8 cellular contexts compared by ENCODE assay signal in genomic region chr4:55948726-55949479, GRCh38. TPM values are rescaled to one million over a fixed set of nuclear protein-coding genes. Genes with fewer than 3 reads are reported as not detected.
DNase-seq lines count a peak whose midpoint lies in the region; ATAC-seq lines count a peak whose summit lies in the region.

Gene CEP135, plus strand, starts transcription at chr4:55948945. Its CDS starts 3,186 bp downstream, at chr4:55952131.

- peaks cover 3% of the 10 kb centered on the region for H3K4me1 ChIP-seq in mesenchymal stem cell (ENCODE audit: control insufficient read depth, insufficient read depth, low read depth, low read length)

- H4K8ac ChIP-seq in mesenchymal stem cell (ENCODE audit: low read length), result peak within 1 kb of the TSS; percentile 100

- H2AK5ac ChIP-seq in mesenchymal stem cell (ENCODE audit: low read length, severe bottlenecking), result no peak within 1 kb of the TSS

- peak within 1 kb of the TSS; percentile 88 to 91 for H3K4me3 Mint-ChIP-seq in effector memory CD8-positive, alpha-beta T cell

- peak within 1 kb of the TSS; percentile 98 for H2BK120ac ChIP-seq in mesenchymal stem cell (ENCODE audit: low read depth, low read length)

- H2BK15ac ChIP-seq in mesenchymal stem cell (ENCODE audit: low read depth, poor library complexity, severe bottlenecking), result peak within 1 kb of the TSS; percentile 93

- H3K23ac ChIP-seq in mesenchymal stem cell (ENCODE audit: low read length in 2 of 2), result peak within 1 kb of the TSS in 1 of 2 experiments; percentile 18

- no peaks in the 10 kb centered on the region for H3K27me3 ChIP-seq in mesenchymal stem cell (ENCODE audit: control insufficient read depth in 1 of 2, insufficient read depth in 1 of 2, low read length in 2 of 2)

- H3K36me3 ChIP-seq in mesenchymal stem cell (ENCODE audit: control insufficient read depth in 1 of 2, insufficient read depth in 2 of 2, low read depth in 1 of 2, low read length in 2 of 2), result peaks cover 0 to 12% of the 10 kb centered on the region in 2 experiments

- H3K79me1 ChIP-seq in mesenchymal stem cell (replicated peaks; ENCODE audit: low read length, poor library complexity, severe bottlenecking), result peaks cover 18% of the 10 kb centered on the region

- 0% methylated on average over 44 of the region's 77 CpGs for WGBS in mesenchymal stem cell

- peak within 1 kb of the TSS; percentile 78 for H3K4me3 ChIP-seq in mesenchymal stem cell (ENCODE audit: insufficient read depth in 1 of 2, low read depth in 1 of 2, low read length in 2 of 2)

- peak within 1 kb of the TSS; percentile 93 for H3K9ac ChIP-seq in mesenchymal stem cell (ENCODE audit: low read length)

- DNase-seq in D341Med (ENCODE audit: low spot score), result peak; percentile 99
- peak; percentile 8 to 94 (median 89) for DNase-seq in HUDEP-2 (lab: John Stamatoyannopoulos, UW; ENCODE audit: unreplicated experiment in 76 of 76)
- peak; percentile 89 for DNase-seq in NOMO-1 treated with DMSO at 0.1 percent for 48 hours (lab: John Stamatoyannopoulos, UW; ENCODE audit: unreplicated experiment)
- peak; percentile 75 to 77 for DNase-seq in activated CD8-positive, alpha-beta memory T cell treated with anti-CD3 and anti-CD28 coated beads for 4 hours (ENCODE audit: low read depth in 2 of 2)
- peak; percentile 91 to 94 (median 91) for DNase-seq in effector memory CD8-positive, alpha-beta T cell
- peak; percentile 96 for DNase-seq in mesenchymal stem cell
- peak; percentile 79 for DNase-seq in stimulated activated CD8-positive, alpha-beta memory T cell treated with anti-CD3 and anti-CD28 coated beads, Interleukin-12 subunit alpha, Interleukin-12 subunit beta, amount 100 ng/mL, for 24 hours (ENCODE audit: extremely low read depth)

- peaks cover 0 to 11% of the 10 kb centered on the region in 2 donors for H3K27me3 Mint-ChIP-seq in effector memory CD8-positive, alpha-beta T cell

- no peaks in the 10 kb centered on the region for H3K9me3 ChIP-seq in mesenchymal stem cell (ENCODE audit: control insufficient read depth, low read length)

- H3K4me2 ChIP-seq in mesenchymal stem cell (ENCODE audit: low read length, poor library complexity, severe bottlenecking), result peak within 1 kb of the TSS; percentile 90

- H3K14ac ChIP-seq in mesenchymal stem cell (ENCODE audit: low read length in 2 of 2), result peak within 1 kb of the TSS; percentile 57 to 98

- H3K18ac ChIP-seq in mesenchymal stem cell (ENCODE audit: low read depth in 1 of 2, low read length in 2 of 2), result peak within 1 kb of the TSS; percentile 98

- H3K27ac ChIP-seq in mesenchymal stem cell (ENCODE audit: low read length, poor library complexity, severe bottlenecking), result peak within 1 kb of the TSS; percentile 99

- H2BK5ac ChIP-seq in mesenchymal stem cell (ENCODE audit: low read depth, low read length, poor library complexity, severe bottlenecking), result peak within 1 kb of the TSS; percentile 94

- peaks cover 22% of the 10 kb centered on the region for H3K36me3 Mint-ChIP-seq in effector memory CD8-positive, alpha-beta T cell (ENCODE audit: insufficient read depth)

- peak within 1 kb of the TSS; percentile 100 for H4K91ac ChIP-seq in mesenchymal stem cell (ENCODE audit: low read length)

- H2AFZ ChIP-seq in mesenchymal stem cell (ENCODE audit: low read depth, low read length), result peak within 1 kb of the TSS; percentile 66

- ATAC-seq in GM21390 (IDR thresholded peaks at IDR 0.05; ENCODE audit: unreplicated experiment), result peak; percentile 75
- ATAC-seq in effector memory CD8-positive, alpha-beta T cell (replicated peaks), result peak; percentile 79

- no peaks in the 10 kb centered on the region for H3K9me3 Mint-ChIP-seq in effector memory CD8-positive, alpha-beta T cell

- H3K4ac ChIP-seq in mesenchymal stem cell (ENCODE audit: low read depth in 1 of 2, low read length in 2 of 2), result peak within 1 kb of the TSS; percentile 94 to 99

- peak within 1 kb of the TSS; percentile 63 to 91 for H2BK12ac ChIP-seq in mesenchymal stem cell (ENCODE audit: low read length in 2 of 2)

- H3K4me1 Mint-ChIP-seq in effector memory CD8-positive, alpha-beta T cell (ENCODE audit: low read depth in 2 of 2), result peaks cover 22 to 28% of the 10 kb centered on the region in 2 donors

- peak within 1 kb of the TSS; percentile 93 for H3K27ac Mint-ChIP-seq in effector memory CD8-positive, alpha-beta T cell

RNA-seq across cellular contexts. Expression of gene CEP135, which starts in this region (rescaled TPM):
- polyA plus RNA-seq in mesenchymal stem cell (2013, experiment 1 of 2), result 4.5 TPM
- polyA plus RNA-seq in mesenchymal stem cell (2013, experiment 2 of 2), result 4.3 TPM

Comparison
In these comparisons a context has a peak if more than half of its experiments do, and no peak if none do; other contexts are left out.
1. Peak in every context shown above with its lines: DNase-seq, ATAC-seq, H3K4me3 ChIP-seq and H3K27ac ChIP-seq.